Comparison of ENCODE assay signal across 11 cellular contexts in genomic region chr17:64291268-64291851, GRCh38. TPM values are rescaled to one million over a fixed set of nuclear protein-coding genes. Genes with fewer than 3 reads are reported as not detected.
DNase-seq lines count a peak whose midpoint lies in the region; ATAC-seq and TF ChIP-seq lines count a peak whose summit lies in the region.
"Had no signal": no experiment of that assay in that cellular context is flagged by ENCODE, and none has a peak within 500 bp of the region (broad histone marks: within the 10 kb centered on the region; RNA-seq: fewer than 3 reads in every experiment).

No MANE protein-coding gene starts in this region.

- no peak for TF ChIP-seq POLR2A in HCT116 (IDR thresholded peaks at IDR 0.05; ENCODE audit: borderline replicate concordance, extremely low read depth, insufficient read depth, insufficient read length)

- H3K36me3 ChIP-seq in HCT116 (ENCODE audit: control insufficient read depth in 1 of 2, insufficient read depth in 2 of 2, low read length in 2 of 2) (no peaks in the 10 kb centered on the region), SK-N-MC (ENCODE audit: insufficient read depth, low read length) (no peaks in the 10 kb centered on the region), left lung (no peaks in the 10 kb centered on the region)

- no peaks in the 10 kb centered on the region for H3K79me2 ChIP-seq in HCT116 (ENCODE audit: insufficient read depth, low read length)

- H3K9me3 ChIP-seq in HCT116 (ENCODE audit: control insufficient read depth in 1 of 2, insufficient read depth in 1 of 2, low read depth in 1 of 2, low read length in 2 of 2): peaks cover 7 to 11% of the 10 kb centered on the region in 2 experiments; a peak in 3 of 4 replicates
- peaks cover 4% of the 10 kb centered on the region; the same call in 1 of the 2 replicates for H3K9me3 ChIP-seq in SK-N-MC (ENCODE audit: low read depth, low read length)
- peaks cover 0 to 8% of the 10 kb centered on the region in 2 donors for H3K9me3 ChIP-seq in left lung

- CTCF ChIA-PET in HCT116 (lab: Charles Lee): interaction anchor here (0.9 to 3.0 kb wide), 4 partner anchors 9 to 142 kb away, joined by 3 to 12 read pairs (median 8); no protein-coding TSS in a partner anchor

- ATAC-seq in HCT116 (peak; percentile 59), left lung (no peak)

- no peak overlapping the region for H2AFZ ChIP-seq in HCT116 (ENCODE audit: low read depth, low read length, poor library complexity, severe bottlenecking)

- no peak overlapping the region for H3K4me2 ChIP-seq in HCT116 (ENCODE audit: low read length)

- peak; percentile 39 for TF ChIP-seq RAD21 in HCT116 (IDR thresholded peaks at IDR 0.05; ENCODE audit: low read depth)

- RAD21 ChIA-PET in HCT116 (lab: Charles Lee; ENCODE audit: low non-redundant PET in 1 of 2, low total read pairs in 2 of 2, uncharacterized antibody in 2 of 2, unreplicated experiment in 2 of 2): interaction anchor here in 1 of 2 experiments (1.3 kb wide), 1 partner anchor 228 kb away, joined by 4 read pairs; no protein-coding TSS in a partner anchor

- DNase-seq in COLO668 (lab: John Stamatoyannopoulos, UW; ENCODE audit: unreplicated experiment) (peak; percentile 2), HCT116 (ENCODE audit: low read depth, low spot score) (no peak), SK-N-MC (ENCODE audit: low read depth, low spot score) (peak; percentile 1), kidney tubule cell (ENCODE audit: low spot score) (peak; percentile 9), HPDE6-E6E7 (ENCODE audit: extremely low spot score) (no peak), left lung (no peak), GDM1 (lab: John Stamatoyannopoulos, UW) (no peak)
- DNase-seq: activated CD4-positive, alpha-beta T cell treated with anti-CD3 and anti-CD28 coated beads for 4 hours; kidney; NCI-H2107 had no signal

- TF ChIP-seq CTCF in HCT116 (IDR thresholded peaks at IDR 0.05 in 2 of 3, conservative IDR thresholded peaks at IDR 0.05 in 1 of 3; ENCODE audit: borderline replicate concordance in 1 of 3, insufficient read depth in 1 of 3, low read depth in 2 of 3, low read length in 2 of 3) (peak; percentile 23 to 97 (median 78); a peak in 4 of 6 replicates), left lung (IDR thresholded peaks at IDR 0.05) (peak in 1 of 2 donors; percentile 11)

- H3K9ac ChIP-seq in HCT116 (ENCODE audit: low read length): no peak overlapping the region
- H3K9ac ChIP-seq in SK-N-MC (ENCODE audit: insufficient read length): no peak overlapping the region

- H3K9me2 ChIP-seq in HCT116 (ENCODE audit: insufficient read depth): no peaks in the 10 kb centered on the region

- POLR2A ChIA-PET in HCT116 (lab: Charles Lee): interaction anchor here (0.5 kb wide), 1 partner anchor 831 kb away, joined by 4 read pairs; no protein-coding TSS in a partner anchor

- H3K4me3 ChIP-seq in HCT116 (replicated peaks in 1 of 2; ENCODE audit: low read depth in 1 of 2, low read length in 2 of 2) (no peak overlapping the region), SK-N-MC (no peak overlapping the region), left lung (no peak overlapping the region)
- H3K4me3 ChIP-seq: skin epidermis had no signal

- H3K27me3 ChIP-seq in HCT116 (ENCODE audit: insufficient read depth, low read length) (no peaks in the 10 kb centered on the region), left lung (no peaks in the 10 kb centered on the region)

- H3K4me1 ChIP-seq in HCT116 (ENCODE audit: control insufficient read depth in 1 of 2, insufficient read depth in 2 of 2, low read length in 2 of 2): no peaks in the 10 kb centered on the region
- H3K4me1 ChIP-seq in left lung: peaks cover 0 to 8% of the 10 kb centered on the region in 2 donors

- no TSS peak for BruUV-seq in HCT116 (replicated peaks; lab: Mats Ljungman, UMichigan)

- H4K20me1 ChIP-seq in HCT116 (ENCODE audit: insufficient read depth): no peaks in the 10 kb centered on the region

- H3K27ac ChIP-seq in HCT116 (ENCODE audit: low read depth, low read length) (no peak overlapping the region), SK-N-MC (no peak overlapping the region), left lung (no peak overlapping the region)
- H3K27ac ChIP-seq: skin epidermis had no signal

- intact Hi-C loops in HCT116 (cut with micrococcal nuclease): no loop called here
- intact Hi-C loops in left lung (cut with DNase I): no loop called here

TF ChIP-seq in HCT116, 20 proteins besides CTCF, POLR2A, EP300 and RAD21:
- TF ChIP-seq SRF (IDR thresholded peaks at IDR 0.05; ENCODE audit: low read depth): no peak
- TF ChIP-seq TCF7L2 (IDR thresholded peaks at IDR 0.05; ENCODE audit: borderline replicate concordance, extremely low read depth, insufficient read depth, insufficient read length): no peak
- peak; percentile 98 for TF ChIP-seq CBX3 (IDR thresholded peaks at IDR 0.05; ENCODE audit: low read depth)
- no peak for TF ChIP-seq YY1 (IDR thresholded peaks at IDR 0.05; ENCODE audit: extremely low read depth, insufficient replicate concordance, low read depth, low read length)
- no peak for TF ChIP-seq MAX (IDR thresholded peaks at IDR 0.05)
- TF ChIP-seq JUND (IDR thresholded peaks at IDR 0.05): no peak
- no peak for TF ChIP-seq ZBTB33 (IDR thresholded peaks at IDR 0.05; ENCODE audit: extremely low read depth, insufficient replicate concordance, low read length)

RNA-seq across cellular contexts. Expression of gene TEX2, which starts 28.3 kb away (rescaled TPM):
- total RNA-seq in HCT116 (2021; ENCODE audit: unreplicated experiment) (24.6 TPM), left lung (10 to 100 TPM; 33.3 to 38.2 TPM)
- polyA plus RNA-seq in HCT116 (2012): 9.0 and 12.2 TPM in 2 replicates

Comparison
In these comparisons a context has a peak if more than half of its experiments do, and no peak if none do; other contexts are left out.
1. DNase-seq: peak in COLO668 (single experiment), SK-N-MC (single experiment) and kidney tubule cell (single experiment); none in HCT116 (single experiment), HPDE6-E6E7 (single experiment), left lung (0 of 2) and GDM1 (single experiment).